8 cellular contexts compared by ENCODE assay signal in genomic region chr10:49187950-49188761, GRCh38.
DNase-seq lines count a peak whose midpoint lies in the region; ATAC-seq and TF ChIP-seq lines count a peak whose summit lies in the region.

Gene TMEM273, minus strand, starts transcription at chr10:49188391. Its CDS starts 55 bp downstream, at chr10:49188336.

- TF ChIP-seq POLR2A in Raji (IDR thresholded peaks at IDR 0.05; ENCODE audit: insufficient read depth, low read depth, low read length), result peak; percentile 32; the same call in 1 of the 2 replicates

- H3K4me1 ChIP-seq in effector memory CD4-positive, alpha-beta T cell (ENCODE audit: control insufficient read depth, insufficient read depth, low read length, poor library complexity, severe bottlenecking), result peaks cover 22% of the 10 kb centered on the region

- H3K27me3 ChIP-seq in effector memory CD4-positive, alpha-beta T cell (replicated peaks; ENCODE audit: control insufficient read depth, insufficient read depth, low read length, poor library complexity, severe bottlenecking), result no peaks in the 10 kb centered on the region

- DNase-seq in activated CD4-positive, alpha-beta T cell treated with anti-CD3 and anti-CD28 coated beads for 48 hours, result peak; percentile 25
- DNase-seq in activated CD4-positive, alpha-beta T cell treated with anti-CD3 and anti-CD28 coated beads, Interleukin-2, amount 50 U/mL, for 1 hour, result no peak
- DNase-seq in effector memory CD4-positive, alpha-beta T cell, result peak in 2 of 3 donors; percentile 33 to 34
- DNase-seq in nucleus accumbens (lab: John Stamatoyannopoulos, UW) (peak in 55 of 56 donors; percentile 29 to 91 (median 74)), DMS153 treated with DMSO at 0.1 percent for 48 hours (lab: John Stamatoyannopoulos, UW; ENCODE audit: unreplicated experiment) (no peak)
- no peak for DNase-seq in stimulated activated CD4-positive, alpha-beta T cell treated with anti-CD3 and anti-CD28 coated beads, Interleukin-2, amount 100 ng/mL, for 24 hours

- peak within 1 kb of the TSS; percentile 39 for H3K4me3 ChIP-seq in effector memory CD4-positive, alpha-beta T cell (ENCODE audit: insufficient read depth, low read depth, low read length, poor library complexity, severe bottlenecking)

- peak within 1 kb of the TSS; percentile 68 for H3K27ac ChIP-seq in effector memory CD4-positive, alpha-beta T cell (ENCODE audit: insufficient read depth, low read length, poor library complexity, severe bottlenecking)

- no peaks in the 10 kb centered on the region for H3K9me3 ChIP-seq in effector memory CD4-positive, alpha-beta T cell (ENCODE audit: control insufficient read depth, low read length)

- peak; percentile 68 for ATAC-seq in HG02973 (IDR thresholded peaks at IDR 0.05; ENCODE audit: unreplicated experiment)

- no peaks in the 10 kb centered on the region for H3K36me3 ChIP-seq in effector memory CD4-positive, alpha-beta T cell (ENCODE audit: control insufficient read depth, insufficient read depth, low read length)

Comparison
In these comparisons a context has a peak if more than half of its experiments do, and no peak if none do; other contexts are left out.
1. DNase-seq: peak in activated CD4-positive, alpha-beta T cell treated with anti-CD3 and anti-CD28 coated beads for 48 hours (single experiment), effector memory CD4-positive, alpha-beta T cell (2 of 3) and nucleus accumbens (55 of 56); none in activated CD4-positive, alpha-beta T cell treated with anti-CD3 and anti-CD28 coated beads, Interleukin-2, amount 50 U/mL, for 1 hour (single experiment), DMS153 treated with DMSO at 0.1 percent for 48 hours (single experiment) and stimulated activated CD4-positive, alpha-beta T cell treated with anti-CD3 and anti-CD28 coated beads, Interleukin-2, amount 100 ng/mL, for 24 hours (0 of 2).